Comparison of ENCODE assay signal across 16 cellular contexts in the genomic region with DNA sequence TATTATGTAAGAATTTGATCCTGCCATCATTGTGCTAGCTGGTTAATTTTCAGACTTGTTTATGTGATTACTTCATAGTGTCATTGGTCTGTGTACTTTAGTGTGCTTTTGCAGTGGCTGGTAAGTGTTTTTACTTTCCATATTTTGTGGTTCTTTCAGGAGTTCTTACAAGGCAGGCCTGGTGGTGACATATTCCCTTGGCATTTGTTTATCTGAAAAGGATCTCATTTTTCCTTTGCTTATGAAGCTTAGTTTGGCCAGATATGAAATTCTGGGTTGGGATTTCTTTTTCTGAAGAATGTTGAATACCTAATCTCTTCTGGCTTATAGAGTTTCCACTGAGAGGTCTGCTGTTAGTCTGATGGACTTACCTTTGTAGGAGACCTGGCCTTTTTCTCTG.
DNase-seq lines count a peak whose midpoint lies in the region; ATAC-seq and TF ChIP-seq lines count a peak whose summit lies in the region.
"Had no signal": no experiment of that assay in that cellular context is flagged by ENCODE, and none has a peak within 500 bp of the region (broad histone marks: within the 10 kb centered on the region; RNA-seq: fewer than 3 reads in every experiment).

No MANE protein-coding gene starts in this region.

- H3K4me3 Mint-ChIP-seq in glutamatergic neuron (ENCODE audit: unreplicated experiment) = no peak overlapping the region
- H3K4me3 Mint-ChIP-seq: CD4-positive, alpha-beta memory T cell had no signal

- in situ Hi-C loops in brain microvascular endothelial cell (cut with HindIII; ENCODE audit: low pct_ligation_motif_present, low sequenced_read_pairs) = no loop called here

- H3K36me3 Mint-ChIP-seq in glutamatergic neuron (ENCODE audit: unreplicated experiment) = peaks cover 15% of the 10 kb centered on the region
- H3K36me3 Mint-ChIP-seq: CD4-positive, alpha-beta memory T cell had no signal

- no peak for TF ChIP-seq CTCF in brain microvascular endothelial cell (IDR thresholded peaks at IDR 0.05; ENCODE audit: low read depth, low read length, missing control alignments)
- TF ChIP-seq CTCF in fibroblast of the aortic adventitia (IDR thresholded peaks at IDR 0.05; ENCODE audit: insufficient read depth, low read length) = no peak
- no peak for TF ChIP-seq CTCF in glutamatergic neuron (IDR thresholded peaks at IDR 0.05; ENCODE audit: partially characterized antibody, unreplicated experiment)

- no peaks in the 10 kb centered on the region for H3K36me3 ChIP-seq in brain microvascular endothelial cell (replicated peaks)
- H3K36me3 ChIP-seq: BE2C, SJSA1 had no signal

- H3K27ac ChIP-seq in brain microvascular endothelial cell = no peak overlapping the region
- H3K27ac ChIP-seq: SJSA1 had no signal

- H3K4me3 ChIP-seq in brain microvascular endothelial cell (ENCODE audit: low read depth, low read length) (no peak overlapping the region), fibroblast of the aortic adventitia (ENCODE audit: low read depth, low read length) (no peak overlapping the region)
- H3K4me3 ChIP-seq: K562, SJSA1 had no signal

- ATAC-seq in left colon = no peak
- ATAC-seq: K562, PC-3 had no signal

- peaks cover 3% of the 10 kb centered on the region for H3K27me3 Mint-ChIP-seq in glutamatergic neuron (ENCODE audit: unreplicated experiment)
- H3K27me3 Mint-ChIP-seq: CD4-positive, alpha-beta memory T cell had no signal

- H3K27ac Mint-ChIP-seq in glutamatergic neuron (ENCODE audit: unreplicated experiment) = no peak overlapping the region
- H3K27ac Mint-ChIP-seq: CD4-positive, alpha-beta memory T cell had no signal

- intact Hi-C loops in left colon (cut with DNase I, micrococcal nuclease) = no loop called here

- no peaks in the 10 kb centered on the region for H3K4me1 Mint-ChIP-seq in glutamatergic neuron (ENCODE audit: low read depth, unreplicated experiment)
- H3K4me1 Mint-ChIP-seq: CD4-positive, alpha-beta memory T cell had no signal

- no peaks in the 10 kb centered on the region for H3K27me3 ChIP-seq in brain microvascular endothelial cell (replicated peaks)
- H3K27me3 ChIP-seq: BE2C, SJSA1 had no signal

- DNase-seq in EH (ENCODE audit: low read depth) = peak; percentile 66
- peak; percentile 38 for DNase-seq in LHCN-M2 (ENCODE audit: low read depth)
- peak; percentile 66 for DNase-seq in brain microvascular endothelial cell
- peak; percentile 10 for DNase-seq in fibroblast of the aortic adventitia (ENCODE audit: low read depth)
- no peak for DNase-seq in NCI-H1436 (lab: John Stamatoyannopoulos, UW)
- no peak for DNase-seq in glutamatergic neuron
- DNase-seq in left colon = no peak
- DNase-seq in NCI-H187 treated with DMSO at 0.1 percent for 48 hours (lab: John Stamatoyannopoulos, UW) = no peak
- DNase-seq: BE2C; CD4-positive, alpha-beta memory T cell; DMS79 treated with DMSO at 0.1 percent for 48 hours; NCI-H1048; NCI-H446; PC-3 had no signal

- peaks cover 12% of the 10 kb centered on the region for H3K9me3 Mint-ChIP-seq in glutamatergic neuron (ENCODE audit: unreplicated experiment)

Comparison
In these comparisons a context has a peak if more than half of its experiments do, and no peak if none do; other contexts are left out.
1. DNase-seq: peak in EH (single experiment), LHCN-M2 (single experiment), brain microvascular endothelial cell (single experiment) and fibroblast of the aortic adventitia (single experiment); none in NCI-H1436 (single experiment), glutamatergic neuron (single experiment), left colon (0 of 2) and NCI-H187 treated with DMSO at 0.1 percent for 48 hours (single experiment).